Comparison of ENCODE assay signal across 11 cellular contexts in the genomic region with DNA sequence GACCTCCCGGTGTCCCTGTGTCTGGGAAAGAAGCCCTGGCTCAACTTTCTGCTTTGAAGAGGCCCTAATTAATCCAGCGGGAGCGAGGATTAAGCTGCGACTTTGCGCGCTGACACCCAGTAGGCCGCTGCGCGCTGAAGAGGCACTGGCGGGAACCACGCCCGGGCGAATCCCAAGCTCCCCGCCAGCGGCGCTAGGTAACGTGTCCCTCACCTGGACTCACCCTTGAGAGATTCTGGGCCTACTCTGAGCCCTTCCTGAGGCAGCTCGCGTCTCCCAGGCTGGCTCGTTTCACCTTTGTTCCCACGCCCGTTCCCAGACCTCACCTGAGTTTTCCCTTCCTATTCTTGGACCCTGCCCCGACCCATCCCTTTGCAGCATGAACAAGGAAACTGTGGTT. TPM values are rescaled to one million over a fixed set of nuclear protein-coding genes. Genes with fewer than 3 reads are reported as not detected.
DNase-seq lines count a peak whose midpoint lies in the region; ATAC-seq lines count a peak whose summit lies in the region.
"Had no signal": no experiment of that assay in that cellular context is flagged by ENCODE, and none has a peak within 500 bp of the region (broad histone marks: within the 10 kb centered on the region; RNA-seq: fewer than 3 reads in every experiment).

No MANE protein-coding gene starts in this region.

- DNase-seq in activated CD8-positive, alpha-beta memory T cell treated with anti-CD3 and anti-CD28 coated beads, Interleukin-2, amount 50 U/mL, for 4 hours: peak; percentile 13
- no peak for DNase-seq in activated CD8-positive, alpha-beta memory T cell treated with anti-CD3 and anti-CD28 coated beads, Interleukin-2, amount 50 U/mL, for 48 hours
- DNase-seq in activated naive CD4-positive, alpha-beta T cell treated with anti-CD3 and anti-CD28 coated beads, Interleukin-2, amount 50 U/mL, for 72 hours (ENCODE audit: low spot score in 2 of 2): no peak
- no peak for DNase-seq in activated gamma-delta T cell (lab: John Stamatoyannopoulos, UW)
- DNase-seq in DMS 273 (lab: John Stamatoyannopoulos, UW; ENCODE audit: unreplicated experiment): no peak
- DNase-seq: effector CD4-positive, alpha-beta T cell; left cardiac atrium had no signal

- H3K4me3 ChIP-seq in iPS-11a (ENCODE audit: low read depth, low read length): peak overlapping the region; percentile 8

- H3K36me3 Mint-ChIP-seq in activated naive CD4-positive, alpha-beta T cell treated with anti-CD3 and anti-CD28 coated beads, Interleukin-2, amount 50 U/mL, for 72 hours: no peaks in the 10 kb centered on the region
- no peaks in the 10 kb centered on the region for H3K36me3 Mint-ChIP-seq in stimulated activated naive CD8-positive, alpha-beta T cell treated with anti-CD3 and anti-CD28 coated beads, Interleukin-15, Interleukin-2, amounts not matched to agents 100 ng/mL and 50 ng/mL, for 24 hours (ENCODE audit: low read depth)

- H3K4me3 Mint-ChIP-seq in stimulated activated naive CD8-positive, alpha-beta T cell treated with anti-CD3 and anti-CD28 coated beads, Interleukin-15, Interleukin-2, amounts not matched to agents 100 ng/mL and 50 ng/mL, for 24 hours: peak overlapping the region; percentile 45

- H3K27me3 Mint-ChIP-seq in stimulated activated naive CD8-positive, alpha-beta T cell treated with anti-CD3 and anti-CD28 coated beads, Interleukin-15, Interleukin-2, amounts not matched to agents 100 ng/mL and 50 ng/mL, for 24 hours: peaks cover 4% of the 10 kb centered on the region

- peaks cover 4% of the 10 kb centered on the region for H3K4me1 Mint-ChIP-seq in stimulated activated naive CD8-positive, alpha-beta T cell treated with anti-CD3 and anti-CD28 coated beads, Interleukin-15, Interleukin-2, amounts not matched to agents 100 ng/mL and 50 ng/mL, for 24 hours (ENCODE audit: low read depth)

- peak; percentile 58 to 77 for ATAC-seq in activated naive CD4-positive, alpha-beta T cell treated with anti-CD3 and anti-CD28 coated beads, Interleukin-2, amount 50 U/mL, for 72 hours
- no peak for ATAC-seq in HG03097 (IDR thresholded peaks at IDR 0.05; ENCODE audit: low FRiP score, unreplicated experiment)

- no peaks in the 10 kb centered on the region for H3K9me3 Mint-ChIP-seq in activated naive CD4-positive, alpha-beta T cell treated with anti-CD3 and anti-CD28 coated beads, Interleukin-2, amount 50 U/mL, for 72 hours
- no peaks in the 10 kb centered on the region for H3K9me3 Mint-ChIP-seq in stimulated activated naive CD8-positive, alpha-beta T cell treated with anti-CD3 and anti-CD28 coated beads, Interleukin-15, Interleukin-2, amounts not matched to agents 100 ng/mL and 50 ng/mL, for 24 hours

- peak overlapping the region in 1 of 2 donors; percentile 48 for H3K27ac Mint-ChIP-seq in activated naive CD4-positive, alpha-beta T cell treated with anti-CD3 and anti-CD28 coated beads, Interleukin-2, amount 50 U/mL, for 72 hours
- no peak overlapping the region for H3K27ac Mint-ChIP-seq in stimulated activated naive CD8-positive, alpha-beta T cell treated with anti-CD3 and anti-CD28 coated beads, Interleukin-15, Interleukin-2, amounts not matched to agents 100 ng/mL and 50 ng/mL, for 24 hours

RNA-seq across cellular contexts. Expression of a gene that starts 0.6 kb away (rescaled TPM):
- total RNA-seq in activated naive CD4-positive, alpha-beta T cell treated with anti-CD3 and anti-CD28 coated beads, Interleukin-2, amount 50 U/mL, for 72 hours: 1 to 10 TPM in 1 of 2 donors, under 1 TPM in 1; 0.76 to 1.5 TPM
- total RNA-seq: OCI-LY7 had no signal
